In the genomic region with DNA sequence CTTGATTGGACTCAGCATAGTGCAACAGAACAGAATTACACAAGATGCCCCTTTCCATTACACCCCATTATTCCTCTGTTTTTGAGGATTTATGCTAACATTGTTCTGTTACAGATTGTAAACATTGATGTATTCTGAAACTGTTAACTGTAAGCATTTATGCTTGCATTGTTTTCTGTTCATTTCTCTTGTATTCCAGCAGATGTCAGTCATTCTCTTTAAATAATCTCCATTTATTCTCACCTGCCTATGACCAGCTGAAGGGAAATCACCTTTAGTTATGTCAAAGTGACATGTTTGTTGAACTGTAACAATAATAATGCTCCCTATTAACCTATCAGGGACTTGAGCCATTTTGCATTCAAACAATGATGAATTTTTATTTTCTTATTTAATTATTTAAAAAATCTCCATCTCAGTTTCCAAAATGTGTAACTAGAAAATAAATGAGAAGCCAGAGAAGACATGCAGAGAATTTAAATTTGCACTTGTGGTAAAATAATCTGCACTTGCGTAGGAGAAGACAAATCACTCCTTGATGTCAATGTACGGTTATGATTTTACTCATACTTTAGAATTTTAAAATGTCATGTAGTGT, we compare ENCODE assay signal across 8 cellular contexts. TPM values are rescaled to one million over a fixed set of nuclear protein-coding genes. Genes with fewer than 3 reads are reported as not detected.
A peak's percentile ranks its signal among the peaks of the same experiment; 100 is the strongest.
DNase-seq lines count a peak whose midpoint lies in the region; ATAC-seq and TF ChIP-seq lines count a peak whose summit lies in the region.

No MANE protein-coding gene starts in this region.

- in situ Hi-C loops in mammary epithelial cell (cut with MboI; ENCODE audit: low sequenced_read_pairs in 2 of 2): loop anchor here (10.0 to 25.0 kb wide), 3 partner anchors 259 to 667 kb away; a partner anchor contains a TSS

- no peaks in the 10 kb centered on the region for H3K79me2 ChIP-seq in mammary epithelial cell (ENCODE audit: insufficient read depth, low read length)

- no peaks in the 10 kb centered on the region for H3K4me1 Mint-ChIP-seq in activated T-cell treated with anti-CD3 and anti-CD28 coated beads, Interleukin-2, amount 50 U/mL, for 4 hours (ENCODE audit: low read depth)

- intact Hi-C loops in mammary epithelial cell (cut with micrococcal nuclease): loop anchor here (1.0 to 10.0 kb wide), 9 partner anchors 185 to 1167 kb away; no protein-coding TSS in a partner anchor

- no peaks in the 10 kb centered on the region for H3K9me3 ChIP-seq in mammary epithelial cell (replicated peaks; ENCODE audit: insufficient read depth, low read length)

- H3K9ac ChIP-seq in mammary epithelial cell (ENCODE audit: insufficient read depth, low read length): no peak overlapping the region

- H3K4me3 ChIP-seq in H7 (ENCODE audit: insufficient read depth, low read depth, low read length) (no peak overlapping the region), LNCaP clone FGC (ENCODE audit: low read depth, low read length) (no peak overlapping the region), mammary epithelial cell (replicated peaks in 1 of 3; ENCODE audit: insufficient read depth in 1 of 3, low read depth in 2 of 3, low read length in 3 of 3) (no peak overlapping the region)

- dilution Hi-C loops in mammary epithelial cell (cut with HindIII; ENCODE audit: low sequenced_read_pairs): loop anchor here (25.0 kb wide), 1 partner anchor 659 kb away; no protein-coding TSS in a partner anchor

- H2AFZ ChIP-seq in mammary epithelial cell (ENCODE audit: low read depth, low read length): peak overlapping the region; percentile 50

- H3K4me3 Mint-ChIP-seq in activated T-cell treated with anti-CD3 and anti-CD28 coated beads, Interleukin-2, amount 50 U/mL, for 4 hours: no peak overlapping the region

- H3K27me3 Mint-ChIP-seq in activated T-cell treated with anti-CD3 and anti-CD28 coated beads, Interleukin-2, amount 50 U/mL, for 4 hours (ENCODE audit: low read depth): no peaks in the 10 kb centered on the region

- no peaks in the 10 kb centered on the region for H3K36me3 ChIP-seq in H7 (replicated peaks; ENCODE audit: control insufficient read depth, insufficient read depth, low read length)
- H3K36me3 ChIP-seq in mammary epithelial cell (ENCODE audit: insufficient read depth, low read length): no peaks in the 10 kb centered on the region

- no peaks in the 10 kb centered on the region for H3K27me3 ChIP-seq in H7 (ENCODE audit: control insufficient read depth, insufficient read depth, low read length)
- H3K27me3 ChIP-seq in mammary epithelial cell (ENCODE audit: insufficient read depth, low read length): no peaks in the 10 kb centered on the region

- H3K27ac ChIP-seq in mammary epithelial cell (ENCODE audit: insufficient read depth, low read depth, low read length): no peak overlapping the region

- H3K36me3 Mint-ChIP-seq in activated T-cell treated with anti-CD3 and anti-CD28 coated beads, Interleukin-2, amount 50 U/mL, for 4 hours (ENCODE audit: insufficient read depth): no peaks in the 10 kb centered on the region

- no peaks in the 10 kb centered on the region for H3K9me3 Mint-ChIP-seq in activated T-cell treated with anti-CD3 and anti-CD28 coated beads, Interleukin-2, amount 50 U/mL, for 4 hours

- CTCF ChIA-PET in mammary epithelial cell (lab: Charles Lee; ENCODE audit: low non-redundant PET): interaction anchor here (0.6 kb wide), 2 partner anchors 12 to 284 kb away, joined by 3 read pairs; no protein-coding TSS in a partner anchor

- TF ChIP-seq CTCF in LNCaP clone FGC (IDR thresholded peaks at IDR 0.05; ENCODE audit: control insufficient read depth, extremely low read depth, insufficient read depth) (peak; percentile 64), mammary epithelial cell (conservative IDR thresholded peaks at IDR 0.05 in 1 of 2, IDR thresholded peaks at IDR 0.05 in 1 of 2; ENCODE audit: extremely low read depth in 1 of 2, insufficient read depth in 1 of 2, low read depth in 1 of 2, low read length in 2 of 2) (peak; percentile 41 to 58)

- H3K4me2 ChIP-seq in mammary epithelial cell (ENCODE audit: insufficient read depth, low read depth, low read length): no peak overlapping the region

- no TSS peak for BruUV-seq in mammary epithelial cell (replicated peaks; lab: Mats Ljungman, UMichigan)

- no peaks in the 10 kb centered on the region for H3K4me1 ChIP-seq in mammary epithelial cell (ENCODE audit: insufficient read depth, low read length)

- DNase-seq in SIG-M5 treated with dmso at 0.1 percent for 504 hours (lab: John Stamatoyannopoulos, UW; ENCODE audit: unreplicated experiment) (peak; percentile 51), SIG-M5 (lab: John Stamatoyannopoulos, UW) (no peak), H7 (peak; percentile 12), LNCaP clone FGC (ENCODE audit: low read depth) (peak; percentile 26), mammary epithelial cell (peak; percentile 41), retina (peak; percentile 28), NCI-H524 treated with DMSO at 0.1 percent for 48 hours (lab: John Stamatoyannopoulos, UW) (no peak)
- no peak for DNase-seq in activated T-cell treated with anti-CD3 and anti-CD28 coated beads, Interleukin-2, amount 50 U/mL, for 4 hours

- no peaks in the 10 kb centered on the region for H4K20me1 ChIP-seq in mammary epithelial cell (ENCODE audit: insufficient read depth, low read length)

- WGBS in mammary epithelial cell (ENCODE audit: low coverage, missing lambda C conversion rate): 74% methylated on average over 2 of the region's 2 CpGs

- ATAC-seq in activated T-cell treated with anti-CD3 and anti-CD28 coated beads, Interleukin-2, amount 50 U/mL, for 4 hours: no peak

RNA-seq across cellular contexts. Expression of a gene that starts 58.0 kb away (rescaled TPM):
- 59.4 and 67.4 TPM in 2 replicates for total RNA-seq in H7 (2014; rRNA removed; shearing (Covaris generic))
- 100 to 1,000 TPM in 1 of 2 donors, 10 to 100 TPM in 1; 88.2 to 142 TPM for total RNA-seq in mammary epithelial cell
- 36.0 TPM for polyA plus RNA-seq in mammary epithelial cell
- polyA minus RNA-seq in mammary epithelial cell: 18.2 TPM
- 100 to 1,000 TPM; 227 to 236 (median 231) TPM for total RNA-seq in activated T-cell treated with anti-CD3 and anti-CD28 coated beads, Interleukin-2, amount 50 U/mL, for 4 hours

Comparison
In these comparisons a context has a peak if more than half of its experiments do, and no peak if none do; other contexts are left out.
1. DNase-seq: peak in SIG-M5 treated with dmso at 0.1 percent for 504 hours (single experiment), H7 (single experiment), LNCaP clone FGC (single experiment), mammary epithelial cell (single experiment) and retina (single experiment); none in SIG-M5 (single experiment), NCI-H524 treated with DMSO at 0.1 percent for 48 hours (single experiment) and activated T-cell treated with anti-CD3 and anti-CD28 coated beads, Interleukin-2, amount 50 U/mL, for 4 hours (single experiment).